Comparison of ENCODE assay signal across 21 cellular contexts in genomic region chr14:88750945-88751344, GRCh38. TPM values are rescaled to one million over a fixed set of nuclear protein-coding genes. Genes with fewer than 3 reads are reported as not detected.
DNase-seq lines count a peak whose midpoint lies in the region; ATAC-seq, FAIRE-seq and TF ChIP-seq lines count a peak whose summit lies in the region.
"Had no signal": no experiment of that assay in that cellular context is flagged by ENCODE, and none has a peak within 500 bp of the region (broad histone marks: within the 10 kb centered on the region; RNA-seq: fewer than 3 reads in every experiment).

No MANE protein-coding gene starts in this region.

- no peaks in the 10 kb centered on the region for H3K9me2 ChIP-seq in HCT116 (ENCODE audit: insufficient read depth)

- FAIRE-seq in K562 (lab: Jason Lieb, UNC) (no peak), HepG2 (lab: Jason Lieb, UNC) (no peak)
- FAIRE-seq: G401.6, GM12891 had no signal

- WGBS in K562 (ENCODE audit: insufficient coverage, low coverage, missing lambda C conversion rate): 50% methylated on average over 1 of the region's 1 CpG
- 85% methylated on average over 1 of the region's 1 CpG for WGBS in HepG2 (ENCODE audit: low lambda C conversion rate)

- intact Hi-C loops in HCT116 (cut with micrococcal nuclease): no loop called here
- intact Hi-C loops in K562 (cut with micrococcal nuclease): no loop called here
- intact Hi-C loops in HepG2 (cut with micrococcal nuclease; ENCODE audit: unreplicated experiment): no loop called here

- H3K27me3 ChIP-seq in HCT116 (ENCODE audit: insufficient read depth, low read length): no peaks in the 10 kb centered on the region
- H3K27me3 ChIP-seq in K562 (ENCODE audit: control insufficient read depth in 2 of 2, insufficient read depth in 2 of 2, low read length in 2 of 2): no peaks in the 10 kb centered on the region; a peak in 1 of 5 replicates
- H3K27me3 ChIP-seq in HepG2 (ENCODE audit: control insufficient read depth in 1 of 2, insufficient read depth in 2 of 2, low read length in 2 of 2): no peaks in the 10 kb centered on the region; a peak in 1 of 5 replicates
- H3K27me3 ChIP-seq: BLaER1 had no signal

- TF ChIP-seq EP300 in K562 (IDR thresholded peaks at IDR 0.05; ENCODE audit: low read length) (no peak), HepG2 (IDR thresholded peaks at IDR 0.05; ENCODE audit: low read depth in 2 of 2, low read length in 2 of 2) (no peak), HepG2 (CRISPR knock-in tag; IDR thresholded peaks at IDR 0.05; ENCODE audit: borderline replicate concordance) (no peak)

- no peak for TF ChIP-seq POLR2A in HCT116 (IDR thresholded peaks at IDR 0.05; ENCODE audit: borderline replicate concordance, extremely low read depth, insufficient read depth, insufficient read length)
- no peak for TF ChIP-seq POLR2A in K562 (conservative IDR thresholded peaks at IDR 0.05)
- no peak for TF ChIP-seq POLR2A in HepG2 (IDR thresholded peaks at IDR 0.05; ENCODE audit: insufficient read depth in 1 of 2, low read depth in 2 of 2, low read length in 2 of 2)

- H3K4me3 Mint-ChIP-seq in immature natural killer cell: no peak overlapping the region
- H3K4me3 Mint-ChIP-seq: CD4-positive, CD25-positive, alpha-beta regulatory T cell; IgD-negative memory B cell had no signal

- H3K27ac ChIP-seq in HCT116 (ENCODE audit: low read depth, low read length) (no peak overlapping the region), K562 (ENCODE audit: extremely low read depth, low read depth, low read length) (no peak overlapping the region), HepG2 (ENCODE audit: extremely low read length, insufficient read depth, low read length) (no peak overlapping the region)
- H3K27ac ChIP-seq: 22Rv1, BLaER1 had no signal

- H3K4me1 Mint-ChIP-seq in immature natural killer cell: no peaks in the 10 kb centered on the region
- H3K4me1 Mint-ChIP-seq: CD4-positive, CD25-positive, alpha-beta regulatory T cell had no signal

- H3K9me1 ChIP-seq in K562 (ENCODE audit: control insufficient read depth, insufficient read depth, low read length): no peaks in the 10 kb centered on the region

- no peak for ATAC-seq in HCT116
- no peak for ATAC-seq in K562
- no peak for ATAC-seq in HepG2

- CTCF ChIA-PET in HCT116 (lab: Charles Lee) (interaction anchor here (1.0 to 1.4 kb wide), 2 partner anchors 9 to 11 kb away, joined by 3 to 5 read pairs; no protein-coding TSS in a partner anchor), K562 (lab: Yijun Ruan, JAX; ENCODE audit: low intra/inter-chr PET ratio) (no interaction called here), HepG2 (lab: Yijun Ruan, JAX; ENCODE audit: low intra/inter-chr PET ratio, low total read pairs) (no interaction called here)

- no peak overlapping the region for H3K4me2 ChIP-seq in HCT116 (ENCODE audit: low read length)
- H3K4me2 ChIP-seq in K562 (ENCODE audit: insufficient read depth, low read length): no peak overlapping the region
- no peak overlapping the region for H3K4me2 ChIP-seq in HepG2 (ENCODE audit: low read depth, low read length)
- H3K4me2 ChIP-seq: BLaER1 had no signal

- H3K27ac Mint-ChIP-seq in immature natural killer cell: no peak overlapping the region
- H3K27ac Mint-ChIP-seq: CD4-positive, CD25-positive, alpha-beta regulatory T cell; IgD-negative memory B cell had no signal

- H2AFZ ChIP-seq in HCT116 (ENCODE audit: low read depth, low read length, poor library complexity, severe bottlenecking) (no peak overlapping the region), K562 (ENCODE audit: low read depth, low read length) (no peak overlapping the region), HepG2 (ENCODE audit: low read length) (no peak overlapping the region)

- H3K4me1 ChIP-seq in HCT116 (ENCODE audit: control insufficient read depth in 1 of 2, insufficient read depth in 2 of 2, low read length in 2 of 2) (no peaks in the 10 kb centered on the region), K562 (replicated peaks in 1 of 2; ENCODE audit: control insufficient read depth in 2 of 2, insufficient read depth in 2 of 2, low read length in 2 of 2) (no peaks in the 10 kb centered on the region), HepG2 (ENCODE audit: insufficient read depth, low read length) (no peaks in the 10 kb centered on the region)
- H3K4me1 ChIP-seq: BLaER1, HAP-1 had no signal

- no peaks in the 10 kb centered on the region for H3K36me3 Mint-ChIP-seq in immature natural killer cell

- TF ChIP-seq RAD21 in HCT116 (IDR thresholded peaks at IDR 0.05; ENCODE audit: low read depth) (no peak), K562 (CRISPR knock-in tag; conservative IDR thresholded peaks at IDR 0.05 in 1 of 2, IDR thresholded peaks at IDR 0.05 in 1 of 2) (no peak), HepG2 (CRISPR knock-in tag; IDR thresholded peaks at IDR 0.05) (no peak)

- in situ Hi-C loops in K562 (cut with MboI) (no loop called here), HepG2 (cut with HindIII; ENCODE audit: extremely low pct_ligation_motif_present, low pct_unique_long_range_greater_than_20kb) (no loop called here)

- H3K27me3 Mint-ChIP-seq in immature natural killer cell (ENCODE audit: low read depth in 3 of 3): peaks cover 0 to 5% (median 0%) of the 10 kb centered on the region in 3 donors
- H3K27me3 Mint-ChIP-seq: IgD-negative memory B cell had no signal

- RAD21 ChIA-PET in HCT116 (lab: Charles Lee; ENCODE audit: low non-redundant PET in 1 of 2, low total read pairs in 2 of 2, uncharacterized antibody in 2 of 2, unreplicated experiment in 2 of 2): no interaction called here

- DNase-seq in DMS53 (lab: John Stamatoyannopoulos, UW) (peak; percentile 5), DMS53 treated with DMSO at 0.1 percent for 48 hours (lab: John Stamatoyannopoulos, UW; ENCODE audit: unreplicated experiment) (no peak), HCT116 (ENCODE audit: low read depth, low spot score) (no peak), K562 (ENCODE audit: extremely low read depth in 1 of 4, low spot score in 3 of 4) (no peak), HepG2 (ENCODE audit: low spot score) (no peak), epidermal melanocyte (ENCODE audit: insufficient read length, low spot score) (no peak), immature natural killer cell (no peak)
- no peak for DNase-seq in effector CD4-positive, alpha-beta T cell
- DNase-seq: AML-193; Calu3; CD4-positive, CD25-positive, alpha-beta regulatory T cell; DMS 273 treated with DMSO at 0.1 percent for 48 hours; DMS79 treated with DMSO at 0.1 percent for 48 hours; EL; GOT3 had no signal

- H3K4me3 ChIP-seq in HCT116 (replicated peaks in 1 of 2; ENCODE audit: low read depth in 1 of 2, low read length in 2 of 2) (no peak overlapping the region), K562 (no peak overlapping the region), HepG2 (replicated peaks in 1 of 3; ENCODE audit: insufficient read depth in 1 of 3, low read depth in 2 of 3, low read length in 3 of 3) (no peak overlapping the region)
- H3K4me3 ChIP-seq: BLaER1, HAP-1 had no signal

- TF ChIP-seq CTCF in HCT116 (IDR thresholded peaks at IDR 0.05 in 2 of 3, conservative IDR thresholded peaks at IDR 0.05 in 1 of 3; ENCODE audit: borderline replicate concordance in 1 of 3, insufficient read depth in 1 of 3, low read depth in 2 of 3, low read length in 2 of 3): no peak
- no peak for TF ChIP-seq CTCF in K562 (IDR thresholded peaks at IDR 0.05 in 2 of 3, conservative IDR thresholded peaks at IDR 0.05 in 1 of 3; ENCODE audit: insufficient read depth in 2 of 3, low read depth in 1 of 3, low read length in 3 of 3)
- no peak for TF ChIP-seq CTCF in HepG2 (CRISPR knock-in tag; IDR thresholded peaks at IDR 0.05)

- H3K36me3 ChIP-seq in HCT116 (ENCODE audit: control insufficient read depth in 1 of 2, insufficient read depth in 2 of 2, low read length in 2 of 2) (no peaks in the 10 kb centered on the region), K562 (ENCODE audit: control insufficient read depth, insufficient read depth, low read length) (no peaks in the 10 kb centered on the region), HepG2 (replicated peaks in 1 of 2; ENCODE audit: control insufficient read depth in 1 of 2, insufficient read depth in 2 of 2, low read length in 2 of 2) (no peaks in the 10 kb centered on the region)
- H3K36me3 ChIP-seq: BLaER1, HAP-1 had no signal

- no peak overlapping the region for H3K9ac ChIP-seq in HCT116 (ENCODE audit: low read length)
- no peak overlapping the region for H3K9ac ChIP-seq in K562 (ENCODE audit: insufficient read depth in 1 of 2, low read depth in 2 of 2, low read length in 2 of 2)
- H3K9ac ChIP-seq in HepG2 (ENCODE audit: insufficient read depth, low read depth, low read length): no peak overlapping the region
- H3K9ac ChIP-seq: BLaER1 had no signal

- H3K9me3 Mint-ChIP-seq in immature natural killer cell: peaks cover 0 to 2% (median 0%) of the 10 kb centered on the region in 6 donors
- H3K9me3 Mint-ChIP-seq: CD4-positive, CD25-positive, alpha-beta regulatory T cell; IgD-negative memory B cell had no signal

- POLR2A ChIA-PET in HCT116 (lab: Charles Lee) (no interaction called here), K562 (lab: Yijun Ruan, JAX) (no interaction called here), HepG2 (lab: Yijun Ruan, JAX) (no interaction called here)

- H3K9me3 ChIP-seq in HCT116 (ENCODE audit: control insufficient read depth in 1 of 2, insufficient read depth in 1 of 2, low read depth in 1 of 2, low read length in 2 of 2) (no peaks in the 10 kb centered on the region), K562 (replicated peaks; ENCODE audit: control insufficient read depth, insufficient read depth, low read depth, low read length) (no peaks in the 10 kb centered on the region), HepG2 (ENCODE audit: low read length) (no peaks in the 10 kb centered on the region)
- H3K9me3 ChIP-seq: BLaER1, HAP-1 had no signal

- BruUV-seq in HCT116 (replicated peaks; lab: Mats Ljungman, UMichigan) (no TSS peak), K562 (replicated peaks; lab: Mats Ljungman, UMichigan) (no TSS peak), HepG2 (replicated peaks; lab: Mats Ljungman, UMichigan) (no TSS peak)

- H4K20me1 ChIP-seq in HCT116 (ENCODE audit: insufficient read depth): no peaks in the 10 kb centered on the region
- no peaks in the 10 kb centered on the region for H4K20me1 ChIP-seq in K562 (replicated peaks; ENCODE audit: control insufficient read depth, insufficient read depth, low read length)
- H4K20me1 ChIP-seq in HepG2 (ENCODE audit: insufficient read depth, low read length): no peaks in the 10 kb centered on the region
- H4K20me1 ChIP-seq: BLaER1 had no signal

- H3K79me2 ChIP-seq in HCT116 (ENCODE audit: insufficient read depth, low read length) (no peaks in the 10 kb centered on the region), K562 (ENCODE audit: control insufficient read depth, insufficient read depth, low read length) (no peaks in the 10 kb centered on the region), HepG2 (ENCODE audit: insufficient read depth, low read length) (no peaks in the 10 kb centered on the region)

RNA-seq across cellular contexts. Expression of gene EML5, which starts 41.8 kb away (rescaled TPM):
- 1.8 TPM for total RNA-seq in HCT116 (2021; ENCODE audit: unreplicated experiment)
- polyA plus RNA-seq in HCT116 (2012): 1.1 and 1.5 TPM in 2 replicates
- 0.28 and 0.67 TPM in 2 replicates for total RNA-seq in K562 (2011; cell fraction: chromatin; rRNA removed; ENCODE audit: low replicate concordance)
- 0.13 and 0.33 TPM in 2 replicates for total RNA-seq in K562 (2011; cell fraction: nucleolus; rRNA removed)
- total RNA-seq in K562 (2011; cell fraction: nucleoplasm; rRNA removed): 0.23 and 0.51 TPM in 2 replicates
- 0.23 and 0.24 TPM in 2 replicates for total RNA-seq in K562 (2014; rRNA removed)
- 0.29 TPM in 2 replicates for total RNA-seq in K562 (2014; rRNA removed; fragmentation: Illumina TruSeq; extraction: Trizol)
- total RNA-seq in K562 (2015; rRNA removed; fragmentation: Illumina TruSeq; extraction: Trizol): 0.26 and 0.33 TPM in 2 replicates
- 0.18 and 0.22 TPM in 2 replicates for total RNA-seq in K562 (2021)
- 0.15 and 0.17 TPM in 2 replicates for polyA plus RNA-seq in K562 (2011; rRNA removed)
- polyA plus RNA-seq in K562 (2011; cell fraction: cytosol; rRNA removed): 0.03 and 0.07 TPM in 2 replicates
- 0.14 and 0.16 TPM in 2 replicates for polyA plus RNA-seq in K562 (2011; cell fraction: nucleus; rRNA removed)
- 0.14 and 0.32 TPM in 2 replicates for polyA plus RNA-seq in K562 (2012)
- polyA plus RNA-seq in K562 (2014; fragmentation: Illumina TruSeq; extraction: Trizol): 0.04 and 0.19 TPM in 2 replicates
- under 1 TPM; 0.06 to 0.08 TPM for polyA plus RNA-seq in K562 (2014; fragmentation: Nextera tagmentation; extraction: Ambion mirVana)
- 0.27 and 0.34 TPM in 2 replicates for polyA plus RNA-seq in K562 (2014; rRNA removed)
- polyA minus RNA-seq in K562 (2011; rRNA and poly(A)+ RNA removed): 0.46 and 1.0 TPM in 2 replicates
- polyA minus RNA-seq in K562 (2011; cell fraction: cytosol; rRNA and poly(A)+ RNA removed): 0.36 TPM in 1 of 2 replicates, not detected in the other
- polyA minus RNA-seq in K562 (2011; cell fraction: nucleus; rRNA and poly(A)+ RNA removed): 0.40 and 0.56 TPM in 2 replicates
- 0.11 and 0.13 TPM in 2 replicates for total RNA-seq in HepG2 (2016; rRNA removed; fragmentation: Illumina TruSeq; extraction: Trizol)
- 0.09 and 0.10 TPM in 2 replicates for total RNA-seq in HepG2 (2016; cell fraction: cytosol; rRNA removed; fragmentation: Illumina TruSeq; extraction: Trizol; ENCODE audit: low read depth)
- total RNA-seq in HepG2 (2016; cell fraction: insoluble cytoplasmic fraction; rRNA removed; fragmentation: Illumina TruSeq; extraction: Trizol): 0.10 and 0.11 TPM in 2 replicates
- 0.03 and 0.12 TPM in 2 replicates for total RNA-seq in HepG2 (2016; cell fraction: membrane; rRNA removed; fragmentation: Illumina TruSeq; extraction: Trizol)
- 0.16 and 0.60 TPM in 2 replicates for total RNA-seq in HepG2 (2016; cell fraction: nucleus; rRNA removed; fragmentation: Illumina TruSeq; extraction: Trizol)
- polyA plus RNA-seq in HepG2 (2011; rRNA removed): not detected in 2 replicates
- not detected in 2 replicates for polyA plus RNA-seq in HepG2 (2011; cell fraction: cytosol; rRNA removed)
- 0.07 TPM in 1 of 2 replicates, not detected in the other for polyA plus RNA-seq in HepG2 (2011; cell fraction: nucleus; rRNA removed)
- polyA plus RNA-seq in HepG2 (2012): 0.05 TPM in 1 of 2 replicates, not detected in the other
- not detected in 2 replicates for polyA plus RNA-seq in HepG2 (2016; cell fraction: cytosol; fragmentation: Illumina TruSeq; extraction: Trizol; ENCODE audit: low read depth)
- 0.08 TPM in 1 of 2 replicates, not detected in the other for polyA plus RNA-seq in HepG2 (2016; cell fraction: insoluble cytoplasmic fraction; fragmentation: Illumina TruSeq; extraction: Trizol; ENCODE audit: low read depth)
- polyA plus RNA-seq in HepG2 (2016; cell fraction: membrane; fragmentation: Illumina TruSeq; extraction: Trizol; ENCODE audit: low read depth): not detected in 2 replicates
- 0.04 and 0.12 TPM in 2 replicates for polyA plus RNA-seq in HepG2 (2016; cell fraction: nucleus; fragmentation: Illumina TruSeq; extraction: Trizol; ENCODE audit: insufficient read depth, low read depth)
- polyA minus RNA-seq in HepG2 (2011; rRNA and poly(A)+ RNA removed; ENCODE audit: low replicate concordance): 10.8 TPM in 1 of 2 replicates, not detected in the other
- polyA minus RNA-seq in HepG2 (2011; cell fraction: cytosol; rRNA and poly(A)+ RNA removed): not detected in 2 replicates
- polyA minus RNA-seq in HepG2 (2011; cell fraction: nucleus; rRNA and poly(A)+ RNA removed): 0.13 TPM in 1 of 2 replicates, not detected in the other
- polyA plus RNA-seq in immature natural killer cell: under 1 TPM in 1 of 3 donors, not detected in 2; 0.24 TPM
